1 cellular context compared by ENCODE assay signal in the genomic region with DNA sequence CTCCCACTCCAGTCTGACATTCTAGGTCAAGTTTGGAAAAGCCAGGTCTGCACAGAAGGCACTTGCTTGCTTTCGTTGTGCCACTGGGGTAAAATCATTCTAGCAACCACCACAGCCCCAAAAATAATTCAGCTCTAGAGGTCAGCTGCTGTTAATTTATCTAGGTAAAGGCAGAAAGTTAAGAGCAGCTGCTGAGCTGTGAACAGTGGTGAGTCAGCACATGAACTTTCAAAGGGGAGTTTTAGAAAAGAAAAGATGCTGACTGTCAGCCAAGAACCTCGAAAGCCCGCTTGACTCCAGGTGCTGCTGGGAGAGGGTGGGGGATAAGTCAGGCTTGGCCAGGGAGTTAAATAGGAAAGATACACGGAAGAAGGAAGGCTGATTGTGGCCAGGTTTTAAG.
TF ChIP-seq lines count a peak whose summit lies in the region.

No MANE protein-coding gene starts in this region.

TF ChIP-seq in GM12878, 131 proteins besides CTCF, POLR2A, EP300 and RAD21 (continued from another document and continues in another):
- TF ChIP-seq ZNF687 (IDR thresholded peaks at IDR 0.05), result peak; percentile 67; the same call in 1 of the 2 replicates
- TF ChIP-seq ASH2L (IDR thresholded peaks at IDR 0.05; ENCODE audit: borderline replicate concordance, low read depth), result no peak
- TF ChIP-seq, protein P1, sequence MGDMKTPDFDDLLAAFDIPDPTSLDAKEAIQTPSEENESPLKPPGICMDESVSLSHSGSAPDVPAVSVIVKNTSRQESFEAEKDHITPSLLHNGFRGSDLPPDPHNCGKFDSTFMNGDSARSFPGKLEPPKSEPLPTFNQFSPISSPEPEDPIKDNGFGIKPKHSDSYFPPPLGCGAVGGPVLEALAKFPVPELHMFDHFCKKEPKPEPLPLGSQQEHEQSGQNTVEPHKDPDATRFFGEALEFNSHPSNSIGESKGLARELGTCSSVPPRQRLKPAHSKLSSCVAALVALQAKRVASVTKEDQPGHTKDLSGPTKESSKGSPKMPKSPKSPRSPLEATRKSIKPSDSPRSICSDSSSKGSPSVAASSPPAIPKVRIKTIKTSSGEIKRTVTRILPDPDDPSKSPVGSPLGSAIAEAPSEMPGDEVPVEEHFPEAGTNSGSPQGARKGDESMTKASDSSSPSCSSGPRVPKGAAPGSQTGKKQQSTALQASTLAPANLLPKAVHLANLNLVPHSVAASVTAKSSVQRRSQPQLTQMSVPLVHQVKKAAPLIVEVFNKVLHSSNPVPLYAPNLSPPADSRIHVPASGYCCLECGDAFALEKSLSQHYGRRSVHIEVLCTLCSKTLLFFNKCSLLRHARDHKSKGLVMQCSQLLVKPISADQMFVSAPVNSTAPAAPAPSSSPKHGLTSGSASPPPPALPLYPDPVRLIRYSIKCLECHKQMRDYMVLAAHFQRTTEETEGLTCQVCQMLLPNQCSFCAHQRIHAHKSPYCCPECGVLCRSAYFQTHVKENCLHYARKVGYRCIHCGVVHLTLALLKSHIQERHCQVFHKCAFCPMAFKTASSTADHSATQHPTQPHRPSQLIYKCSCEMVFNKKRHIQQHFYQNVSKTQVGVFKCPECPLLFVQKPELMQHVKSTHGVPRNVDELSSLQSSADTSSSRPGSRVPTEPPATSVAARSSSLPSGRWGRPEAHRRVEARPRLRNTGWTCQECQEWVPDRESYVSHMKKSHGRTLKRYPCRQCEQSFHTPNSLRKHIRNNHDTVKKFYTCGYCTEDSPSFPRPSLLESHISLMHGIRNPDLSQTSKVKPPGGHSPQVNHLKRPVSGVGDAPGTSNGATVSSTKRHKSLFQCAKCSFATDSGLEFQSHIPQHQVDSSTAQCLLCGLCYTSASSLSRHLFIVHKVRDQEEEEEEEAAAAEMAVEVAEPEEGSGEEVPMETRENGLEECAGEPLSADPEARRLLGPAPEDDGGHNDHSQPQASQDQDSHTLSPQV (IDR thresholded peaks at IDR 0.05), result no peak
- TF ChIP-seq YY1 (IDR thresholded peaks at IDR 0.05; ENCODE audit: low read depth, low read length), result no peak
- TF ChIP-seq LARP7 (IDR thresholded peaks at IDR 0.05), result no peak
- TF ChIP-seq RBBP5 (conservative IDR thresholded peaks at IDR 0.05), result no peak
- TF ChIP-seq PRDM15 (CRISPR knock-in tag; IDR thresholded peaks at IDR 0.05), result no peak
- no peak for TF ChIP-seq CREB1 (IDR thresholded peaks at IDR 0.05; ENCODE audit: low read depth)
- TF ChIP-seq PBX3 (IDR thresholded peaks at IDR 0.05; ENCODE audit: insufficient replicate concordance, low read depth, low read length), result no peak
- TF ChIP-seq FOXM1 (IDR thresholded peaks at IDR 0.05; ENCODE audit: low read depth, low read length), result no peak
- TF ChIP-seq EED (IDR thresholded peaks at IDR 0.05; ENCODE audit: low read depth), result no peak
- TF ChIP-seq EZH2 (IDR thresholded peaks at IDR 0.05; ENCODE audit: borderline replicate concordance, control insufficient read depth, low read depth, low read length), result no peak
- TF ChIP-seq HDGF (IDR thresholded peaks at IDR 0.05), result no peak
- TF ChIP-seq ZBTB33 (IDR thresholded peaks at IDR 0.05), result no peak
- no peak for TF ChIP-seq RCOR1 (conservative IDR thresholded peaks at IDR 0.05; ENCODE audit: low read depth, low read length)
- TF ChIP-seq, protein P2, sequence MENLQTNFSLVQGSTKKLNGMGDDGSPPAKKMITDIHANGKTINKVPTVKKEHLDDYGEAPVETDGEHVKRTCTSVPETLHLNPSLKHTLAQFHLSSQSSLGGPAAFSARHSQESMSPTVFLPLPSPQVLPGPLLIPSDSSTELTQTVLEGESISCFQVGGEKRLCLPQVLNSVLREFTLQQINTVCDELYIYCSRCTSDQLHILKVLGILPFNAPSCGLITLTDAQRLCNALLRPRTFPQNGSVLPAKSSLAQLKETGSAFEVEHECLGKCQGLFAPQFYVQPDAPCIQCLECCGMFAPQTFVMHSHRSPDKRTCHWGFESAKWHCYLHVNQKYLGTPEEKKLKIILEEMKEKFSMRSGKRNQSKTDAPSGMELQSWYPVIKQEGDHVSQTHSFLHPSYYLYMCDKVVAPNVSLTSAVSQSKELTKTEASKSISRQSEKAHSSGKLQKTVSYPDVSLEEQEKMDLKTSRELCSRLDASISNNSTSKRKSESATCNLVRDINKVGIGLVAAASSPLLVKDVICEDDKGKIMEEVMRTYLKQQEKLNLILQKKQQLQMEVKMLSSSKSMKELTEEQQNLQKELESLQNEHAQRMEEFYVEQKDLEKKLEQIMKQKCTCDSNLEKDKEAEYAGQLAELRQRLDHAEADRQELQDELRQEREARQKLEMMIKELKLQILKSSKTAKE (IDR thresholded peaks at IDR 0.05; ENCODE audit: low read depth, poor library complexity, severe bottlenecking), result peak; percentile 87
- TF ChIP-seq RAD51 (IDR thresholded peaks at IDR 0.05), result peak; percentile 51; the same call in 1 of the 2 replicates
- TF ChIP-seq USF2 (IDR thresholded peaks at IDR 0.05; ENCODE audit: borderline replicate concordance, low read depth, low read length), result no peak
- TF ChIP-seq, protein P3, sequence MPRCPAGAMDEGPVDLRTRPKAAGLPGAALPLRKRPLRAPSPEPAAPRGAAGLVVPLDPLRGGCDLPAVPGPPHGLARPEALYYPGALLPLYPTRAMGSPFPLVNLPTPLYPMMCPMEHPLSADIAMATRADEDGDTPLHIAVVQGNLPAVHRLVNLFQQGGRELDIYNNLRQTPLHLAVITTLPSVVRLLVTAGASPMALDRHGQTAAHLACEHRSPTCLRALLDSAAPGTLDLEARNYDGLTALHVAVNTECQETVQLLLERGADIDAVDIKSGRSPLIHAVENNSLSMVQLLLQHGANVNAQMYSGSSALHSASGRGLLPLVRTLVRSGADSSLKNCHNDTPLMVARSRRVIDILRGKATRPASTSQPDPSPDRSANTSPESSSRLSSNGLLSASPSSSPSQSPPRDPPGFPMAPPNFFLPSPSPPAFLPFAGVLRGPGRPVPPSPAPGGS (IDR thresholded peaks at IDR 0.05; ENCODE audit: borderline replicate concordance, insufficient read depth, low read depth, low read length, poor library complexity, severe bottlenecking), result no peak
- no peak for TF ChIP-seq SP1 (IDR thresholded peaks at IDR 0.05; ENCODE audit: low read depth, low read length)
- no peak for TF ChIP-seq ETV6 (conservative IDR thresholded peaks at IDR 0.05 in 1 of 2, IDR thresholded peaks at IDR 0.05 in 1 of 2; ENCODE audit: borderline replicate concordance in 1 of 2, low read depth in 1 of 2)
- no peak for TF ChIP-seq TCF7 (IDR thresholded peaks at IDR 0.05; ENCODE audit: borderline replicate concordance)
- TF ChIP-seq, protein P4, sequence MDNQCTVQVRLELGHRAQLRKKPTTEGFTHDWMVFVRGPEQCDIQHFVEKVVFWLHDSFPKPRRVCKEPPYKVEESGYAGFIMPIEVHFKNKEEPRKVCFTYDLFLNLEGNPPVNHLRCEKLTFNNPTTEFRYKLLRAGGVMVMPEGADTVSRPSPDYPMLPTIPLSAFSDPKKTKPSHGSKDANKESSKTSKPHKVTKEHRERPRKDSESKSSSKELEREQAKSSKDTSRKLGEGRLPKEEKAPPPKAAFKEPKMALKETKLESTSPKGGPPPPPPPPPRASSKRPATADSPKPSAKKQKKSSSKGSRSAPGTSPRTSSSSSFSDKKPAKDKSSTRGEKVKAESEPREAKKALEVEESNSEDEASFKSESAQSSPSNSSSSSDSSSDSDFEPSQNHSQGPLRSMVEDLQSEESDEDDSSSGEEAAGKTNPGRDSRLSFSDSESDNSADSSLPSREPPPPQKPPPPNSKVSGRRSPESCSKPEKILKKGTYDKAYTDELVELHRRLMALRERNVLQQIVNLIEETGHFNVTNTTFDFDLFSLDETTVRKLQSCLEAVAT (IDR thresholded peaks at IDR 0.05), result 0 out of 2 replicates have a peak, but pooled peaks have one; percentile 21
- TF ChIP-seq CHD2 (IDR thresholded peaks at IDR 0.05; ENCODE audit: borderline replicate concordance, low read depth, low read length), result peak; percentile 36; the same call in 1 of the 2 replicates
- TF ChIP-seq, protein P5, sequence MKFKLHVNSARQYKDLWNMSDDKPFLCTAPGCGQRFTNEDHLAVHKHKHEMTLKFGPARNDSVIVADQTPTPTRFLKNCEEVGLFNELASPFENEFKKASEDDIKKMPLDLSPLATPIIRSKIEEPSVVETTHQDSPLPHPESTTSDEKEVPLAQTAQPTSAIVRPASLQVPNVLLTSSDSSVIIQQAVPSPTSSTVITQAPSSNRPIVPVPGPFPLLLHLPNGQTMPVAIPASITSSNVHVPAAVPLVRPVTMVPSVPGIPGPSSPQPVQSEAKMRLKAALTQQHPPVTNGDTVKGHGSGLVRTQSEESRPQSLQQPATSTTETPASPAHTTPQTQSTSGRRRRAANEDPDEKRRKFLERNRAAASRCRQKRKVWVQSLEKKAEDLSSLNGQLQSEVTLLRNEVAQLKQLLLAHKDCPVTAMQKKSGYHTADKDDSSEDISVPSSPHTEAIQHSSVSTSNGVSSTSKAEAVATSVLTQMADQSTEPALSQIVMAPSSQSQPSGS (IDR thresholded peaks at IDR 0.05; ENCODE audit: low read length), result no peak
- TF ChIP-seq PAX8 (IDR thresholded peaks at IDR 0.05), result no peak
- TF ChIP-seq MYB (IDR thresholded peaks at IDR 0.05; ENCODE audit: borderline replicate concordance, low read depth, low read length), result no peak
- no peak for TF ChIP-seq SREBF1 (IDR thresholded peaks at IDR 0.05; ENCODE audit: low read length)
- TF ChIP-seq JUNB (IDR thresholded peaks at IDR 0.05), result no peak
